Comparison of ENCODE assay signal across 8 cellular contexts in genomic region chr10:118249714-118250113, GRCh38.
"Had no signal": no experiment of that assay in that cellular context is flagged by ENCODE, and none has a peak within 500 bp of the region (broad histone marks: within the 10 kb centered on the region; RNA-seq: fewer than 3 reads in every experiment).

No MANE protein-coding gene starts in this region.

- FAIRE-seq: G401.6, GM12878, GM12891, GM12892, GM18507, GM19239 had no signal

- H3K4me3 ChIP-seq: GM12878 had no signal

- DNase-seq: GDM1, GF-D8 had no signal
